22 cellular contexts compared by ENCODE assay signal in the genomic region with DNA sequence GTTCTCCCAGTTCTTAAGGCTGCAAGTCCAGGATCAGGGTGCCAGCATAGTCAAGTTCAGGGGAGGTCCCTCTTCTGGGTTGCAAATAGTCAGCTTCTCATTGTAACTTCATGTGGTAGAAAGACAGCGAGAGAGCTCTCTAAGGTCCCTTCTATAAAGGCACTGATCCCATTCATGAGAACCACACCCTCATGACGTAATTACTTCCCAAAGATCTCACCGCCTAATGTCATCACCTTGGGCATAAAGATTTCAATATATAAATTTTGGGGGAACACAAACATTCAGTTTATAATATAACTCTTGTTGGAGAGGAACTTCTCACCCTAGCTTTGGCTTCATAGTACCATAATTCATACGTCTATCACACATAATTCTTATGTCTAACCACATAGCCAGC.
"Had no signal": no experiment of that assay in that cellular context is flagged by ENCODE, and none has a peak within 500 bp of the region (broad histone marks: within the 10 kb centered on the region; RNA-seq: fewer than 3 reads in every experiment).

No MANE protein-coding gene starts in this region.

- H3K4me1 Mint-ChIP-seq: immature natural killer cell; naive B cell; natural killer cell; stimulated activated effector memory CD8-positive, alpha-beta T cell treated with anti-CD3 and anti-CD28 coated beads, Interleukin-12 subunit alpha, Interleukin-12 subunit beta, amount 100 ng/mL, for 72 hours had no signal

- H3K27me3 ChIP-seq: left lung, ovary, right atrium auricular region, suprapubic skin, tibial artery, uterus had no signal

- H3K4me1 ChIP-seq: left lung, lower lobe of right lung, suprapubic skin, uterus had no signal

- H3K4me3 Mint-ChIP-seq: immature natural killer cell; naive B cell; natural killer cell; stimulated activated effector memory CD8-positive, alpha-beta T cell treated with anti-CD3 and anti-CD28 coated beads, Interleukin-12 subunit alpha, Interleukin-12 subunit beta, amount 100 ng/mL, for 72 hours; stimulated activated naive CD8-positive, alpha-beta T cell treated with anti-CD3 and anti-CD28 coated beads, Interleukin-15, Interleukin-2, amounts not matched to agents 100 ng/mL and 50 ng/mL, for 24 hours had no signal

- H3K9me3 Mint-ChIP-seq: natural killer cell; stimulated activated effector memory CD8-positive, alpha-beta T cell treated with anti-CD3 and anti-CD28 coated beads, Interleukin-12 subunit alpha, Interleukin-12 subunit beta, amount 100 ng/mL, for 72 hours; stimulated activated naive CD8-positive, alpha-beta T cell treated with anti-CD3 and anti-CD28 coated beads, Interleukin-15, Interleukin-2, amounts not matched to agents 100 ng/mL and 50 ng/mL, for 24 hours had no signal

- DNase-seq: hippocampal formation; immature natural killer cell; kidney; left colon; left lung; lower lobe of right lung; mammary epithelial cell; mesenchymal stem cell; naive B cell; natural killer cell; ovary; stimulated activated CD4-positive, alpha-beta T cell treated with anti-CD3 and anti-CD28 coated beads, Interleukin-4, amount 100 ng/mL, for 24 hours; stimulated activated naive CD4-positive, alpha-beta T cell; tibial artery; uterus had no signal

- H3K27ac ChIP-seq: left lung, lower lobe of right lung, right atrium auricular region, skin epidermis, suprapubic skin, thoracic aorta, tibial artery had no signal

- H3K36me3 Mint-ChIP-seq: immature natural killer cell; naive B cell; natural killer cell; stimulated activated effector memory CD8-positive, alpha-beta T cell treated with anti-CD3 and anti-CD28 coated beads, Interleukin-12 subunit alpha, Interleukin-12 subunit beta, amount 100 ng/mL, for 72 hours had no signal

- H3K36me3 ChIP-seq: left lung, lower lobe of right lung, ovary, right atrium auricular region, suprapubic skin, thoracic aorta, tibial artery, uterus had no signal

- H3K27ac Mint-ChIP-seq: immature natural killer cell; naive B cell; natural killer cell; progenitor cell of endocrine pancreas; stimulated activated effector memory CD8-positive, alpha-beta T cell treated with anti-CD3 and anti-CD28 coated beads, Interleukin-12 subunit alpha, Interleukin-12 subunit beta, amount 100 ng/mL, for 72 hours; stimulated activated naive CD8-positive, alpha-beta T cell treated with anti-CD3 and anti-CD28 coated beads, Interleukin-15, Interleukin-2, amounts not matched to agents 100 ng/mL and 50 ng/mL, for 24 hours had no signal

- H3K9me3 ChIP-seq: left lung, lower lobe of right lung, ovary, right atrium auricular region, suprapubic skin, thoracic aorta, tibial artery, uterus had no signal

- H3K4me3 ChIP-seq: left lung, lower lobe of right lung, ovary, right atrium auricular region, skin epidermis, suprapubic skin, thoracic aorta, tibial artery, uterus had no signal

- H3K27me3 Mint-ChIP-seq: progenitor cell of endocrine pancreas had no signal
